1 cellular context compared by ENCODE assay signal in genomic region chr12:63843613-63844390, GRCh38.
TF ChIP-seq lines count a peak whose summit lies in the region.

No MANE protein-coding gene starts in this region.

TF ChIP-seq in HepG2, 621 proteins besides CTCF, POLR2A, EP300 and RAD21 (continued from another document and continues in another):
- TF ChIP-seq ELK4 (CRISPR knock-in tag; IDR thresholded peaks at IDR 0.05; ENCODE audit: borderline replicate concordance): no peak
- no peak for TF ChIP-seq NFIC (IDR thresholded peaks at IDR 0.05; ENCODE audit: low read length)
- peak; percentile 85 for TF ChIP-seq ZNF607 (CRISPR knock-in tag; IDR thresholded peaks at IDR 0.05; ENCODE audit: borderline replicate concordance)
- TF ChIP-seq ZNF281 (CRISPR knock-in tag; IDR thresholded peaks at IDR 0.05; ENCODE audit: borderline replicate concordance): no peak
- TF ChIP-seq MYPOP (CRISPR knock-in tag; IDR thresholded peaks at IDR 0.05): peak; percentile 97
- TF ChIP-seq MYNN (CRISPR knock-in tag; IDR thresholded peaks at IDR 0.05; ENCODE audit: low read depth): no peak
- TF ChIP-seq ZBTB10 (CRISPR knock-in tag; IDR thresholded peaks at IDR 0.05; ENCODE audit: borderline replicate concordance): peak; percentile 53; the same call in 1 of the 2 replicates
- peak; percentile 74 for TF ChIP-seq GATAD1 (CRISPR knock-in tag; IDR thresholded peaks at IDR 0.05)
- peak; percentile 49; the same call in 1 of the 2 replicates for TF ChIP-seq BCL6 (CRISPR knock-in tag; IDR thresholded peaks at IDR 0.05)
- TF ChIP-seq KLF12 (CRISPR knock-in tag; IDR thresholded peaks at IDR 0.05; ENCODE audit: borderline replicate concordance): peak; percentile 23; the same call in 1 of the 2 replicates
- TF ChIP-seq ZKSCAN5 (CRISPR knock-in tag; IDR thresholded peaks at IDR 0.05): no peak
- TF ChIP-seq SCMH1 (CRISPR knock-in tag; IDR thresholded peaks at IDR 0.05; ENCODE audit: borderline replicate concordance): no peak
- TF ChIP-seq THAP7 (CRISPR knock-in tag; IDR thresholded peaks at IDR 0.05): no peak
- TF ChIP-seq ZNF530 (CRISPR knock-in tag; IDR thresholded peaks at IDR 0.05; ENCODE audit: low read depth): no peak
- TF ChIP-seq KLF11 (CRISPR knock-in tag; IDR thresholded peaks at IDR 0.05): 0 out of 2 replicates have a peak, but pooled peaks have one; percentile 53
- TF ChIP-seq NFAT5 (CRISPR knock-in tag; IDR thresholded peaks at IDR 0.05): peak; percentile 37; the same call in 1 of the 2 replicates
- TF ChIP-seq MAX (IDR thresholded peaks at IDR 0.05): peak; percentile 90
- no peak for TF ChIP-seq ZNF577 (CRISPR knock-in tag; IDR thresholded peaks at IDR 0.05; ENCODE audit: borderline replicate concordance, low read depth)
- 0 out of 2 replicates have a peak, but pooled peaks have one; percentile 21 for TF ChIP-seq ZNF792 (CRISPR knock-in tag; IDR thresholded peaks at IDR 0.05)
- TF ChIP-seq ZFP36L1 (CRISPR knock-in tag; IDR thresholded peaks at IDR 0.05): peak; percentile 49; the same call in 1 of the 2 replicates
- no peak for TF ChIP-seq NR3C1 (CRISPR knock-in tag; IDR thresholded peaks at IDR 0.05)
- TF ChIP-seq ZBTB26 (CRISPR knock-in tag; IDR thresholded peaks at IDR 0.05; ENCODE audit: borderline replicate concordance): 0 out of 2 replicates have a peak, but pooled peaks have one; percentile 40
- TF ChIP-seq PATZ1 (CRISPR knock-in tag; IDR thresholded peaks at IDR 0.05): peak; percentile 50; the same call in 1 of the 2 replicates
- TF ChIP-seq E2F2 (CRISPR knock-in tag; IDR thresholded peaks at IDR 0.05; ENCODE audit: borderline replicate concordance): no peak
- TF ChIP-seq POGZ (CRISPR knock-in tag; IDR thresholded peaks at IDR 0.05): peak; percentile 87
- peak; percentile 92 for TF ChIP-seq ZNF556 (CRISPR knock-in tag; IDR thresholded peaks at IDR 0.05; ENCODE audit: borderline replicate concordance)
- TF ChIP-seq NR0B2 (CRISPR knock-in tag; IDR thresholded peaks at IDR 0.05): peak; percentile 82
- TF ChIP-seq ZNF766 (CRISPR knock-in tag; IDR thresholded peaks at IDR 0.05; ENCODE audit: borderline replicate concordance): peak; percentile 17; the same call in 1 of the 2 replicates
- no peak for TF ChIP-seq MTERF4 (CRISPR knock-in tag; IDR thresholded peaks at IDR 0.05)
- peak; percentile 31; the same call in 1 of the 2 replicates for TF ChIP-seq ISL2 (CRISPR knock-in tag; IDR thresholded peaks at IDR 0.05)
- no peak; the same call in 1 of the 2 replicates for TF ChIP-seq ZNF780A (CRISPR knock-in tag; IDR thresholded peaks at IDR 0.05)
- TF ChIP-seq SNAI1 (CRISPR knock-in tag; IDR thresholded peaks at IDR 0.05; ENCODE audit: borderline replicate concordance): no peak
- TF ChIP-seq RXRB (CRISPR knock-in tag; IDR thresholded peaks at IDR 0.05; ENCODE audit: borderline replicate concordance): peak; percentile 69
- peak; percentile 69 for TF ChIP-seq ZFX (CRISPR knock-in tag; IDR thresholded peaks at IDR 0.05; ENCODE audit: low read depth)
- TF ChIP-seq PITX1 (CRISPR knock-in tag; IDR thresholded peaks at IDR 0.05): no peak
